ENCODE assay signal across 12 cellular contexts in genomic region chr7:93574646-93575554, GRCh38. TPM values are rescaled to one million over a fixed set of nuclear protein-coding genes. Genes with fewer than 3 reads are reported as not detected.
DNase-seq lines count a peak whose midpoint lies in the region; ATAC-seq, FAIRE-seq and TF ChIP-seq lines count a peak whose summit lies in the region.
"Had no signal": no experiment of that assay in that cellular context is flagged by ENCODE, and none has a peak within 500 bp of the region (broad histone marks: within the 10 kb centered on the region; RNA-seq: fewer than 3 reads in every experiment).

Gene CALCR, minus strand, starts transcription at chr7:93574724. Its CDS starts 87,743 bp downstream, at chr7:93486981.

- DNase-seq in heart left ventricle, result peak in 1 of 5 donors; percentile 52
- DNase-seq in cardiac septum (ENCODE audit: low spot score), result no peak
- DNase-seq in astrocyte of the hippocampus (ENCODE audit: low read depth, low spot score), result peak; percentile 46
- DNase-seq in HepG2 (ENCODE audit: low spot score), result no peak
- DNase-seq in tibial artery, result no peak
- no peak for DNase-seq in OCI-M2 (lab: John Stamatoyannopoulos, UW; ENCODE audit: unreplicated experiment)
- no peak for DNase-seq in BE2C
- DNase-seq: activated CD4-positive, alpha-beta T cell treated with anti-CD3 and anti-CD28 coated beads for 1 hour; C1 segment of cervical spinal cord had no signal

- peak within 1 kb of the TSS in 7 of 12 donors; percentile 4 to 18 (median 12) for H3K4me3 ChIP-seq in heart left ventricle
- H3K4me3 ChIP-seq in HepG2 (replicated peaks in 1 of 3; ENCODE audit: insufficient read depth in 1 of 3, low read depth in 2 of 3, low read length in 3 of 3), result no peak within 1 kb of the TSS; a peak in 1 of 6 replicates
- peak within 1 kb of the TSS; percentile 15 to 16 for H3K4me3 ChIP-seq in tibial artery
- H3K4me3 ChIP-seq in BE2C (ENCODE audit: low read depth, low read length), result no peak within 1 kb of the TSS

- WGBS in heart left ventricle, 4 donors, result 1 to 4% (median 2%) methylated on average over 25 to 46 of the region's 46 CpGs
- WGBS in HepG2 (ENCODE audit: low lambda C conversion rate), result 18% methylated on average over 19 of the region's 46 CpGs

- FAIRE-seq in HepG2 (lab: Jason Lieb, UNC), result no peak

- H3K9me3 ChIP-seq in heart left ventricle (no peaks in the 10 kb centered on the region), HepG2 (ENCODE audit: low read length) (no peaks in the 10 kb centered on the region), tibial artery (no peaks in the 10 kb centered on the region), BE2C (no peaks in the 10 kb centered on the region)

- H3K4me1 ChIP-seq in heart left ventricle (peaks cover 0 to 6% (median 0%) of the 10 kb centered on the region in 12 donors), HepG2 (ENCODE audit: insufficient read depth, low read length) (peaks cover 18% of the 10 kb centered on the region), tibial artery (peaks cover 0 to 14% (median 0%) of the 10 kb centered on the region in 4 donors), BE2C (no peaks in the 10 kb centered on the region)

- CTCF ChIA-PET in HepG2 (lab: Yijun Ruan, JAX; ENCODE audit: low intra/inter-chr PET ratio, low total read pairs), result no interaction called here

- H3K36me3 ChIP-seq in heart left ventricle, result no peaks in the 10 kb centered on the region
- no peaks in the 10 kb centered on the region for H3K36me3 ChIP-seq in HepG2 (replicated peaks in 1 of 2; ENCODE audit: control insufficient read depth in 1 of 2, insufficient read depth in 2 of 2, low read length in 2 of 2)
- H3K36me3 ChIP-seq in tibial artery, result no peaks in the 10 kb centered on the region
- H3K36me3 ChIP-seq in BE2C, result no peaks in the 10 kb centered on the region

- TF ChIP-seq CTCF in heart left ventricle (IDR thresholded peaks at IDR 0.05) (no peak), HepG2 (CRISPR knock-in tag; IDR thresholded peaks at IDR 0.05) (no peak), tibial artery (IDR thresholded peaks at IDR 0.05) (no peak), BE2C (IDR thresholded peaks at IDR 0.05; ENCODE audit: low read depth, low read length) (no peak)

- TF ChIP-seq EP300 in HepG2 (IDR thresholded peaks at IDR 0.05; ENCODE audit: low read depth in 2 of 2, low read length in 2 of 2), result no peak
- TF ChIP-seq EP300 in HepG2 (CRISPR knock-in tag; IDR thresholded peaks at IDR 0.05; ENCODE audit: borderline replicate concordance), result no peak

- BruUV-seq in HepG2 (replicated peaks; lab: Mats Ljungman, UMichigan), result no TSS peak

- H3K79me2 ChIP-seq in HepG2 (ENCODE audit: insufficient read depth, low read length), result no peaks in the 10 kb centered on the region

- TF ChIP-seq POLR2A in heart left ventricle (IDR thresholded peaks at IDR 0.05) (no peak), HepG2 (IDR thresholded peaks at IDR 0.05; ENCODE audit: insufficient read depth in 1 of 2, low read depth in 2 of 2, low read length in 2 of 2) (no peak)

- in situ Hi-C loops in HepG2 (cut with HindIII; ENCODE audit: extremely low pct_ligation_motif_present, low pct_unique_long_range_greater_than_20kb), result no loop called here

- peaks cover 0 to 47% (median 23%) of the 10 kb centered on the region in 9 donors for H3K27me3 ChIP-seq in heart left ventricle
- peaks cover 7 to 31% of the 10 kb centered on the region in 2 experiments; a peak in 4 of 5 replicates for H3K27me3 ChIP-seq in HepG2 (ENCODE audit: control insufficient read depth in 1 of 2, insufficient read depth in 2 of 2, low read length in 2 of 2)
- peaks cover 0 to 26% of the 10 kb centered on the region in 2 donors for H3K27me3 ChIP-seq in tibial artery
- H3K27me3 ChIP-seq in BE2C, result peaks cover 46% of the 10 kb centered on the region

- H3K4me2 ChIP-seq in HepG2 (ENCODE audit: low read depth, low read length), result no peak within 1 kb of the TSS

- no peak for TF ChIP-seq RAD21 in HepG2 (CRISPR knock-in tag; IDR thresholded peaks at IDR 0.05)

- no peak for ATAC-seq in heart left ventricle
- peak; percentile 60 for ATAC-seq in HepG2
- no peak for ATAC-seq in HG03457 (IDR thresholded peaks at IDR 0.05; ENCODE audit: unreplicated experiment)

- H3K27ac ChIP-seq in heart left ventricle, result no peak within 1 kb of the TSS
- H3K27ac ChIP-seq in HepG2 (ENCODE audit: extremely low read length, insufficient read depth, low read length), result no peak within 1 kb of the TSS
- no peak within 1 kb of the TSS for H3K27ac ChIP-seq in tibial artery

- no peak within 1 kb of the TSS for H2AFZ ChIP-seq in HepG2 (ENCODE audit: low read length)

- POLR2A ChIA-PET in HepG2 (lab: Yijun Ruan, JAX), result no interaction called here

- intact Hi-C loops in heart left ventricle (cut with DNase I) (loop anchor here in 1 of 10 donors (10.0 kb wide), 1 partner anchor 60 kb away; no protein-coding TSS in a partner anchor), cardiac septum (cut with DNase I) (no loop called here), HepG2 (cut with micrococcal nuclease; ENCODE audit: unreplicated experiment) (no loop called here), tibial artery (cut with DNase I; ENCODE audit: low total_unique reads) (no loop called here)

- no peak within 1 kb of the TSS for H3K9ac ChIP-seq in HepG2 (ENCODE audit: insufficient read depth, low read depth, low read length)

- H4K20me1 ChIP-seq in HepG2 (ENCODE audit: insufficient read depth, low read length), result no peaks in the 10 kb centered on the region

TF ChIP-seq in HepG2, 621 proteins besides CTCF, POLR2A, EP300 and RAD21 (continues in another document):
- no peak for TF ChIP-seq SNAPC4 (CRISPR knock-in tag; IDR thresholded peaks at IDR 0.05)
- TF ChIP-seq ZNF34 (CRISPR knock-in tag; IDR thresholded peaks at IDR 0.05; ENCODE audit: borderline replicate concordance), result no peak
- TF ChIP-seq NR1H2 (CRISPR knock-in tag; IDR thresholded peaks at IDR 0.05; ENCODE audit: borderline replicate concordance, low read depth), result no peak
- no peak for TF ChIP-seq ZNF143 (CRISPR knock-in tag; IDR thresholded peaks at IDR 0.05)

RNA-seq across cellular contexts. Expression of gene CALCR, which starts in this region (rescaled TPM):
- total RNA-seq in heart left ventricle, result under 1 TPM in 2 of 9 donors, not detected in 7; 0.17 to 0.18 TPM
- polyA plus RNA-seq in heart left ventricle, result not detected
- total RNA-seq in cardiac septum, result not detected
- total RNA-seq in HepG2 (2016; rRNA removed; fragmentation: Illumina TruSeq; extraction: Trizol), result not detected in 2 replicates
- total RNA-seq in HepG2 (2016; cell fraction: cytosol; rRNA removed; fragmentation: Illumina TruSeq; extraction: Trizol; ENCODE audit: low read depth), result not detected in 2 replicates
- total RNA-seq in HepG2 (2016; cell fraction: insoluble cytoplasmic fraction; rRNA removed; fragmentation: Illumina TruSeq; extraction: Trizol), result not detected in 2 replicates
- total RNA-seq in HepG2 (2016; cell fraction: membrane; rRNA removed; fragmentation: Illumina TruSeq; extraction: Trizol), result not detected in 2 replicates
- not detected in 2 replicates for total RNA-seq in HepG2 (2016; cell fraction: nucleus; rRNA removed; fragmentation: Illumina TruSeq; extraction: Trizol)
- not detected in 2 replicates for polyA plus RNA-seq in HepG2 (2011; rRNA removed)
- polyA plus RNA-seq in HepG2 (2011; cell fraction: cytosol; rRNA removed), result not detected in 2 replicates
- polyA plus RNA-seq in HepG2 (2011; cell fraction: nucleus; rRNA removed), result not detected in 2 replicates
- 0.04 TPM in 1 of 2 replicates, not detected in the other for polyA plus RNA-seq in HepG2 (2012)
- polyA plus RNA-seq in HepG2 (2016; cell fraction: cytosol; fragmentation: Illumina TruSeq; extraction: Trizol; ENCODE audit: low read depth), result not detected in 2 replicates
- polyA plus RNA-seq in HepG2 (2016; cell fraction: insoluble cytoplasmic fraction; fragmentation: Illumina TruSeq; extraction: Trizol; ENCODE audit: low read depth), result not detected in 2 replicates
- polyA plus RNA-seq in HepG2 (2016; cell fraction: membrane; fragmentation: Illumina TruSeq; extraction: Trizol; ENCODE audit: low read depth), result not detected in 2 replicates
- polyA plus RNA-seq in HepG2 (2016; cell fraction: nucleus; fragmentation: Illumina TruSeq; extraction: Trizol; ENCODE audit: insufficient read depth, low read depth), result not detected in 2 replicates
- polyA minus RNA-seq in HepG2 (2011; rRNA and poly(A)+ RNA removed; ENCODE audit: low replicate concordance), result not detected in 2 replicates
- polyA minus RNA-seq in HepG2 (2011; cell fraction: cytosol; rRNA and poly(A)+ RNA removed), result not detected in 2 replicates
- not detected in 2 replicates for polyA minus RNA-seq in HepG2 (2011; cell fraction: nucleus; rRNA and poly(A)+ RNA removed)
- not detected for polyA plus RNA-seq in BE2C (2012; ENCODE audit: insufficient read depth, insufficient read length, low read depth)
- total RNA-seq: HT-29, pulmonary artery endothelial cell had no signal

Comparison
In these comparisons a context has a peak if more than half of its experiments do, and no peak if none do; other contexts are left out.
1. Peak in ATAC-seq in HepG2; RNA of the gene not detected or under 1 TPM.
2. H3K4me3 ChIP-seq: peak in heart left ventricle (7 of 12) and tibial artery (2 of 2); none in HepG2 (0 of 3) and BE2C (single experiment).